Comparison of ENCODE assay signal across 8 cellular contexts in the genomic region with DNA sequence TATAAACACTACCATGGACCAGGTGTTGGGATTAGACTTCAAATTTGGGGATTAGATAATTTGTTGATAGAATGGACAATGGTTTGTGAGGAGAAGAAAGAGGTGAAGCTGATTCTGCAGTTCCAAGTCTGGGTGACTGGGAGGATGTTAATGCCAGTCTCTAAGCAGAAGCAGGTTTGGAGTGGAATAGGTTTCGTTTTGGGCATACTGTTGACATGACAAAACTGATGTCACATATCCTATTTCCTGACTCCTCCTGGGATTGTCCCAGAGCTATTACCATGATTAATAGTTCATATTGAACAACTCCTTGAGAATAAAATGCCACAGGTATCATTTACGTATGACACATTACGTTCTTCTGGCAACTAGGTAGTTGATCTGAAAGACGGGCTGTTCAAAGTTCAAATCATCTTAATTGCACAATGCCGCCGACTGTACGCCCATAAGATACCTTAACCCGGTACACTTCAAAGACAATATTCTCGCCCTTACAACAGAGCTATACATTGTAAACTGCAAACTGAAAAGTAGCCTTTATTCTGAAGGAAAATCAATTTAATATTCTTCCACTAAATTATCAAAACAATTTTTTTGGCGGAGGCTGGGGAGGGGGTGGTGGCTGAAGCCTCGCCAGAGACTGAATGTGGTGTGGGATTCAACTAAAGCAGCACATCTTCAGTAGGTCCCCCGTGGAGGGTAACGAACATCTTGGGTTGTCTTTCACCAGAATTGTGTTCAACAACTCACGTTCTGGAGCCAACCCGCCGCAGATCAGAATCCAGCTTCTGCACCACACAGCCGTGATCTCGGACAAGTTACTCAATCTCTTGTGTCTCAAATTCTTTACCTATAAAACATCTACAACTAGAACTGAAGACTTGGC. TPM values are rescaled to one million over a fixed set of nuclear protein-coding genes. Genes with fewer than 3 reads are reported as not detected.
DNase-seq lines count a peak whose midpoint lies in the region; FAIRE-seq and TF ChIP-seq lines count a peak whose summit lies in the region.

No MANE protein-coding gene starts in this region.

- H2BK20ac ChIP-seq in H1 (ENCODE audit: low read length) = no peak overlapping the region

- TF ChIP-seq RAD21 in H1 (IDR thresholded peaks at IDR 0.05 in 1 of 2, conservative IDR thresholded peaks at IDR 0.05 in 1 of 2; ENCODE audit: low read depth in 2 of 2, low read length in 2 of 2) = no peak

- no peaks in the 10 kb centered on the region; the same call in 1 of the 2 replicates for H3K23me2 ChIP-seq in H1 (ENCODE audit: low read depth, low read length)

- no peak for TF ChIP-seq EP300 in H1 (IDR thresholded peaks at IDR 0.05; ENCODE audit: borderline replicate concordance in 1 of 2, low read depth in 2 of 2, low read length in 2 of 2)

- H2BK12ac ChIP-seq in H1 (ENCODE audit: low read depth, low read length) = peak overlapping the region; percentile 88; the same call in 1 of the 2 replicates

- intact Hi-C loops in OCI-LY7 (cut with micrococcal nuclease; ENCODE audit: unreplicated experiment) = loop anchor here (10.0 kb wide), 1 partner anchor 401 kb away; no protein-coding TSS in a partner anchor

- H3K4me2 ChIP-seq in OCI-LY7 (ENCODE audit: low read length) (peak overlapping the region; percentile 75), H1 (ENCODE audit: insufficient read depth in 1 of 2, low read depth in 2 of 2, low read length in 2 of 2) (peak overlapping the region; percentile 70 to 80), osteoblast (ENCODE audit: insufficient read depth, low read length) (peak overlapping the region; percentile 89)

- no peak overlapping the region for H3K14ac ChIP-seq in H1 (ENCODE audit: insufficient read length)

- H2BK120ac ChIP-seq in H1 (replicated peaks; ENCODE audit: low read depth, low read length) = no peak overlapping the region

- peak overlapping the region; percentile 78 for H3K4me3 ChIP-seq in GM12864 (ENCODE audit: low read depth, low read length)
- H3K4me3 ChIP-seq in OCI-LY7 (ENCODE audit: low read depth, low read length, poor library complexity, severe bottlenecking) = peak overlapping the region; percentile 91
- H3K4me3 ChIP-seq in H1 (ENCODE audit: extremely low read depth in 1 of 4, insufficient read depth in 2 of 4, low read depth in 3 of 4, low read length in 4 of 4) = peak overlapping the region; percentile 70 to 99 (median 96); a peak in 5 of 8 replicates
- peak overlapping the region; percentile 97 for H3K4me3 ChIP-seq in osteoblast (ENCODE audit: insufficient read depth, low read length)

- H4K20me1 ChIP-seq in OCI-LY7 (ENCODE audit: insufficient read depth, low read length) = peaks cover 18% of the 10 kb centered on the region
- peaks cover 0 to 2% of the 10 kb centered on the region in 2 experiments for H4K20me1 ChIP-seq in H1 (replicated peaks in 1 of 2; ENCODE audit: control insufficient read depth in 1 of 2, insufficient read depth in 2 of 2, low read length in 2 of 2)
- peaks cover 32% of the 10 kb centered on the region for H4K20me1 ChIP-seq in osteoblast (ENCODE audit: insufficient read depth, low read length)

- no peak overlapping the region; the same call in 1 of the 2 replicates for H3K18ac ChIP-seq in H1 (ENCODE audit: extremely low read depth, low read length)

- H3K9ac ChIP-seq in H1 (replicated peaks in 1 of 4; ENCODE audit: extremely low read depth in 1 of 4, low read depth in 3 of 4, low read length in 3 of 4) = peak overlapping the region in 1 of 4 experiments; percentile 90; a peak in 1 of 7 replicates

- no peak overlapping the region for H3K56ac ChIP-seq in H1 (replicated peaks; ENCODE audit: insufficient read length, low read depth, low read length)

- no peak overlapping the region for H3K4ac ChIP-seq in H1 (replicated peaks; ENCODE audit: insufficient read length, low read depth, low read length)

- peak overlapping the region; percentile 85 for H4K8ac ChIP-seq in H1 (ENCODE audit: extremely low read depth, insufficient read depth, low read length)

- H3K9me2 ChIP-seq in OCI-LY7 (ENCODE audit: insufficient read depth, low read length) = no peaks in the 10 kb centered on the region

- no peak overlapping the region for H3K23ac ChIP-seq in H1 (ENCODE audit: insufficient read length)

- WGBS in H1 (ENCODE audit: extremely low coverage in 1 of 2, insufficient coverage in 1 of 2, insufficient read length in 1 of 2, insufficient replicate concordance in 2 of 2, low coverage in 1 of 2, low lambda C conversion rate in 2 of 2, missing lambda C conversion rate in 1 of 2), 2 experiments = 94% methylated on average over 18 of the region's 18 CpGs; no CpG with 5 or more reads in 1 of the 2 experiments

- no TSS peak for BruUV-seq in OCI-LY7 (replicated peaks; lab: Mats Ljungman, UMichigan)

- H3K4me1 ChIP-seq in OCI-LY7 (ENCODE audit: insufficient read depth, low read length, poor library complexity, severe bottlenecking) (peaks cover 30% of the 10 kb centered on the region), H1 (replicated peaks in 1 of 4; ENCODE audit: control insufficient read depth in 3 of 4, insufficient read depth in 4 of 4, low read length in 3 of 4) (peaks cover 3 to 5% (median 5%) of the 10 kb centered on the region in 4 experiments), osteoblast (ENCODE audit: insufficient read depth, low read length) (peaks cover 19% of the 10 kb centered on the region)

- peak overlapping the region; percentile 84; the same call in 1 of the 2 replicates for H2BK5ac ChIP-seq in H1 (ENCODE audit: low read depth, low read length)

- H4K91ac ChIP-seq in H1 (replicated peaks; ENCODE audit: insufficient read length, low read length) = peak overlapping the region; percentile 44

- H3K36me3 ChIP-seq in OCI-LY7 (ENCODE audit: insufficient read depth, low read length) (peaks cover 6% of the 10 kb centered on the region; the same call in 1 of the 2 replicates), H1 (ENCODE audit: control insufficient read depth in 2 of 4, insufficient read depth in 4 of 4, low read length in 3 of 4) (no peaks in the 10 kb centered on the region; a peak in 1 of 8 replicates), osteoblast (ENCODE audit: insufficient read depth, low read length) (peaks cover 4% of the 10 kb centered on the region)

- no peak overlapping the region for H2AK5ac ChIP-seq in H1 (ENCODE audit: low read depth, low read length)

- POLR2A ChIA-PET in OCI-LY7 (lab: Charles Lee) (interaction anchor here (0.7 to 2.8 kb wide), 6 partner anchors 96 to 1701 kb away, joined by 3 to 11 read pairs (median 4); partner anchors contain the start of gene SGO1), H1 (lab: Charles Lee; ENCODE audit: partially characterized antibody) (interaction anchor here (0.7 to 1.7 kb wide), 5 partner anchors 8 to 210 kb away, joined by 3 to 8 read pairs (median 3); no protein-coding TSS in a partner anchor)

- TF ChIP-seq CTCF in GM12864 (IDR thresholded peaks at IDR 0.05; ENCODE audit: low read depth, low read length, missing control alignments) (no peak), OCI-LY7 (conservative IDR thresholded peaks at IDR 0.05; ENCODE audit: low read length) (no peak), H1 (IDR thresholded peaks at IDR 0.05; ENCODE audit: control extremely low read depth in 1 of 3, insufficient read depth in 1 of 3, low read depth in 1 of 3, low read length in 3 of 3) (no peak), osteoblast (IDR thresholded peaks at IDR 0.05; ENCODE audit: extremely low read depth, low read depth, low read length) (no peak)

- TF ChIP-seq POLR2A in H1 (IDR thresholded peaks at IDR 0.05; ENCODE audit: control extremely low read depth in 1 of 2, low read depth in 2 of 2, low read length in 2 of 2) = no peak

- H3K79me2 ChIP-seq in OCI-LY7 (ENCODE audit: insufficient read depth, low read depth, low read length) = peaks cover 33% of the 10 kb centered on the region
- peaks cover 16 to 32% of the 10 kb centered on the region in 2 experiments for H3K79me2 ChIP-seq in H1 (ENCODE audit: control insufficient read depth in 1 of 2, insufficient read depth in 2 of 2, low read length in 2 of 2)
- H3K79me2 ChIP-seq in osteoblast (ENCODE audit: insufficient read depth, low read length) = peaks cover 38% of the 10 kb centered on the region

- FAIRE-seq in H1 (lab: Jason Lieb, UNC) = no peak

- no peak for DNase-seq in GM12864 (ENCODE audit: low read depth)
- no peak for DNase-seq in OCI-LY7 (ENCODE audit: low spot score)
- no peak for DNase-seq in H1 (ENCODE audit: low read depth in 1 of 2, low spot score in 2 of 2)
- peak; percentile 21 for DNase-seq in osteoblast (ENCODE audit: insufficient read length, low spot score, missing footprints)
- no peak for DNase-seq in SKM-1 treated with dmso at 0.1 percent for 144 hours (lab: John Stamatoyannopoulos, UW; ENCODE audit: unreplicated experiment)
- DNase-seq in NCI-H2107 (lab: John Stamatoyannopoulos, UW) = no peak
- no peak for DNase-seq in activated CD8-positive, alpha-beta memory T cell treated with anti-CD3 and anti-CD28 coated beads, Interleukin-2, amount 50 U/mL, for 4 hours
- no peak for DNase-seq in NCI-H526 treated with DMSO at 0.1 percent for 48 hours (lab: John Stamatoyannopoulos, UW)

- H3K9me3 ChIP-seq in OCI-LY7 (ENCODE audit: low read length) = no peaks in the 10 kb centered on the region
- peaks cover 0 to 4% of the 10 kb centered on the region in 2 experiments; a peak in 1 of 4 replicates for H3K9me3 ChIP-seq in H1 (ENCODE audit: insufficient read depth in 2 of 2, low read depth in 1 of 2, low read length in 1 of 2)
- no peaks in the 10 kb centered on the region for H3K9me3 ChIP-seq in osteoblast (ENCODE audit: low read depth, low read length)

- no peaks in the 10 kb centered on the region for H3K79me1 ChIP-seq in H1 (ENCODE audit: low read depth, low read length)

- H3K27me3 ChIP-seq in H1 (replicated peaks in 1 of 4; ENCODE audit: control insufficient read depth in 3 of 4, extremely low read depth in 1 of 4, insufficient read depth in 3 of 4, low read length in 3 of 4) = no peaks in the 10 kb centered on the region
- H3K27me3 ChIP-seq in osteoblast (ENCODE audit: insufficient read depth, low read length) = no peaks in the 10 kb centered on the region

- H3K27ac ChIP-seq in OCI-LY7 (ENCODE audit: low read depth, low read length, poor library complexity, severe bottlenecking) (no peak overlapping the region), H1 (ENCODE audit: low read depth, low read length) (peak overlapping the region; percentile 92), osteoblast (ENCODE audit: low read depth, low read length) (peak overlapping the region; percentile 91)

- H4K5ac ChIP-seq in H1 (ENCODE audit: insufficient read length, low read depth, low read length) = peak overlapping the region; percentile 84

- H2AFZ ChIP-seq in OCI-LY7 (ENCODE audit: low read length) (peak overlapping the region; percentile 96; the same call in 1 of the 2 replicates), H1 (ENCODE audit: low read length) (no peak overlapping the region), osteoblast (ENCODE audit: low read length) (peak overlapping the region; percentile 91)

- CTCF ChIA-PET in OCI-LY7 (lab: Charles Lee; ENCODE audit: unreplicated experiment) = no interaction called here
- CTCF ChIA-PET in H1 (lab: Charles Lee; ENCODE audit: partially characterized antibody) = no interaction called here

- no peak overlapping the region for H2BK15ac ChIP-seq in H1 (ENCODE audit: low read length)

RNA-seq across cellular contexts. Expression of gene RAB5A, which starts 1.2 kb away (rescaled TPM):
- total RNA-seq in OCI-LY7 (2014; rRNA removed; shearing (Covaris generic)) = 24.5 and 26.1 TPM in 2 replicates
- total RNA-seq in OCI-LY7 (2022) = 39.2 and 50.2 TPM in 2 replicates
- 77.7 and 86.6 TPM in 2 replicates for total RNA-seq in H1 (2021; fragmentation: NEBNext Ultra II Directional; extraction: Animal tissue kit (Norgen Biotek cat#: 25700))
- polyA plus RNA-seq in H1 (2011; rRNA removed) = 16.8 and 22.4 TPM in 2 replicates
- polyA plus RNA-seq in H1 (2011; cell fraction: cytosol; rRNA removed) = 32.6 TPM
- 14.7 TPM for polyA plus RNA-seq in H1 (2011; cell fraction: nucleus; rRNA removed)
- polyA plus RNA-seq in H1 (2012, experiment 1 of 2) = 28.0 to 67.4 TPM (median 46.9 TPM) in 4 replicates
- polyA plus RNA-seq in H1 (2012, experiment 2 of 2) = 7.5 TPM
- polyA plus RNA-seq in H1 (2013, experiment 1 of 2) = 50.5 TPM
- 53.3 TPM for polyA plus RNA-seq in H1 (2013, experiment 2 of 2)
- 21.9 and 43.3 TPM in 2 replicates for polyA minus RNA-seq in H1 (2011; rRNA and poly(A)+ RNA removed)
- polyA minus RNA-seq in H1 (2011; cell fraction: cytosol; rRNA and poly(A)+ RNA removed) = 37.8 TPM
- 43.9 TPM for polyA minus RNA-seq in H1 (2011; cell fraction: nucleus; rRNA and poly(A)+ RNA removed)
- 69.1 and 88.1 TPM in 2 replicates for total RNA-seq in osteoblast

RNA-seq across cellular contexts. Expression of gene EFHB, which starts 11.6 kb away (rescaled TPM):
- 0.51 TPM in 1 of 2 replicates, not detected in the other for total RNA-seq in OCI-LY7 (2014; rRNA removed; shearing (Covaris generic))
- total RNA-seq in OCI-LY7 (2022) (0.86 TPM in 1 of 2 replicates, not detected in the other), osteoblast (0.29 and 1.8 TPM in 2 replicates)
- total RNA-seq in H1 (2021; fragmentation: NEBNext Ultra II Directional; extraction: Animal tissue kit (Norgen Biotek cat#: 25700)) = 0.98 and 1.3 TPM in 2 replicates
- 0.12 and 0.20 TPM in 2 replicates for polyA plus RNA-seq in H1 (2011; rRNA removed)
- 0.65 TPM for polyA plus RNA-seq in H1 (2011; cell fraction: cytosol; rRNA removed)
- 1.7 TPM for polyA plus RNA-seq in H1 (2011; cell fraction: nucleus; rRNA removed)
- 0.48 to 1.2 TPM (median 0.83 TPM) in 4 replicates for polyA plus RNA-seq in H1 (2012, experiment 1 of 2)
- polyA plus RNA-seq in H1 (2012, experiment 2 of 2) = not detected
- polyA plus RNA-seq in H1 (2013, experiment 1 of 2) = 0.85 TPM
- polyA plus RNA-seq in H1 (2013, experiment 2 of 2) = 0.70 TPM
- polyA minus RNA-seq in H1 (2011; rRNA and poly(A)+ RNA removed) = 0.38 and 0.88 TPM in 2 replicates
- polyA minus RNA-seq in H1 (2011; cell fraction: cytosol; rRNA and poly(A)+ RNA removed) = not detected
- 6.2 TPM for polyA minus RNA-seq in H1 (2011; cell fraction: nucleus; rRNA and poly(A)+ RNA removed)
